ENCODE assay signal across 18 cellular contexts in the genomic region with DNA sequence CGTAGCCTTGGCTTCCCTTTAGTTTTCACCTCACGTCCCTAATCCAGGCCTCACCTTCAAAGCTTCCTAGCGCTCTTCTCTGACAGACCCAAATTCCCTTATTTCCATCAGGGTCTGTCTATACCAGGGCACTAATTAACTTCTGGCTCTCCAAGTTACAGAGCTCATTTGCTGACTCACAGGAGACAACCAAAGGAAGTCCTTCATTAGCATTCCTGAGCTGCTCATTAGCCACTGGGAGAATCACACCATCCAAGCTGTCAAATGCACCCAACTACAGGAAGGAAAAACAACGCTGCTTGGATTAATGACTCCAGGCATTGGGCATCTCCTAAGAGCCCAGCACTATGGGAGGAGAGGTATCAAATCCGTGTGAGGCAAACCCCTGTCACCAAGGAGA.
"Had no signal": no experiment of that assay in that cellular context is flagged by ENCODE, and none has a peak within 500 bp of the region (broad histone marks: within the 10 kb centered on the region; RNA-seq: fewer than 3 reads in every experiment).

No MANE protein-coding gene starts in this region.

- H3K27ac Mint-ChIP-seq: activated CD8-positive, alpha-beta T cell treated with anti-CD3 and anti-CD28 coated beads for 36 hours; memory B cell; nephron; T-helper 2 cell treated with Interferon-gamma antibody and Interleukin-4, amounts not matched to agents 5 μg/mL and 100 μg/mL, for 36 hours had no signal

- ATAC-seq: activated CD8-positive, alpha-beta T cell treated with anti-CD3 and anti-CD28 coated beads for 36 hours; stimulated activated naive CD8-positive, alpha-beta T cell treated with anti-CD3 and anti-CD28 coated beads, Interleukin-15, Interleukin-2, amounts not matched to agents 100 U/mL and 50 U/mL, for 24 hours had no signal

- H3K9me3 ChIP-seq: left ventricle myocardium inferior, suprapubic skin, upper lobe of right lung had no signal

- H3K4me1 Mint-ChIP-seq: memory B cell had no signal

- H3K9me3 Mint-ChIP-seq: activated CD8-positive, alpha-beta T cell treated with anti-CD3 and anti-CD28 coated beads for 36 hours; memory B cell; nephron; T-helper 2 cell treated with Interferon-gamma antibody and Interleukin-4, amounts not matched to agents 5 μg/mL and 100 μg/mL, for 36 hours had no signal

- H3K4me3 Mint-ChIP-seq: activated CD8-positive, alpha-beta T cell treated with anti-CD3 and anti-CD28 coated beads for 36 hours; memory B cell; nephron; T-helper 2 cell treated with Interferon-gamma antibody and Interleukin-4, amounts not matched to agents 5 μg/mL and 100 μg/mL, for 36 hours had no signal

- H3K27me3 ChIP-seq: upper lobe of right lung had no signal

- H3K4me3 ChIP-seq: coronary artery, left ventricle myocardium inferior, suprapubic skin, upper lobe of right lung had no signal

- H3K27ac ChIP-seq: coronary artery, epithelial cell of prostate, left ventricle myocardium inferior, suprapubic skin, upper lobe of right lung had no signal

- H3K4me1 ChIP-seq: left ventricle myocardium inferior, upper lobe of right lung had no signal

- DNase-seq: activated CD4-positive, alpha-beta T cell treated with anti-CD3 and anti-CD28 coated beads for 1 hour; activated CD8-positive, alpha-beta memory T cell treated with anti-CD3 and anti-CD28 coated beads, Interleukin-2, amount 50 U/mL, for 48 hours; activated CD8-positive, alpha-beta T cell treated with anti-CD3 and anti-CD28 coated beads for 36 hours; activated naive CD4-positive, alpha-beta T cell; central memory CD4-positive, alpha-beta T cell; effector CD8-positive, alpha-beta T cell; hypothalamus; left ventricle myocardium inferior; stimulated activated CD4-positive, alpha-beta T cell treated with anti-CD3 and anti-CD28 coated beads, Interleukin-2, amount 100 ng/mL, for 48 hours; stimulated activated CD8-positive, alpha-beta memory T cell treated with anti-CD3 and anti-CD28 coated beads, Interleukin-4, amount 100 ng/mL, for 48 hours; stimulated activated naive CD8-positive, alpha-beta T cell treated with anti-CD3 and anti-CD28 coated beads, Interleukin-15, Interleukin-2, amounts not matched to agents 100 U/mL and 50 U/mL, for 24 hours; upper lobe of right lung had no signal

- H3K36me3 Mint-ChIP-seq: memory B cell had no signal

- H3K36me3 ChIP-seq: left ventricle myocardium inferior, suprapubic skin, upper lobe of right lung had no signal
